8 cellular contexts compared by ENCODE assay signal in genomic region chr1:46549697-46550681, GRCh38. TPM values are rescaled to one million over a fixed set of nuclear protein-coding genes. Genes with fewer than 3 reads are reported as not detected.
DNase-seq lines count a peak whose midpoint lies in the region; ATAC-seq and TF ChIP-seq lines count a peak whose summit lies in the region.

No MANE protein-coding gene starts in this region.

- H3K4me3 ChIP-seq in fibroblast of mammary gland (ENCODE audit: control insufficient read depth, low read depth, low read length) (no peak overlapping the region), prostate gland (no peak overlapping the region)

- peak overlapping the region; percentile 80 for H3K27ac Mint-ChIP-seq in CD4-positive, alpha-beta T cell
- H3K27ac Mint-ChIP-seq in WTC11 = no peak overlapping the region

- peaks cover 36% of the 10 kb centered on the region for H3K27me3 Mint-ChIP-seq in CD4-positive, alpha-beta T cell
- H3K27me3 Mint-ChIP-seq in WTC11 (ENCODE audit: low read depth) = peaks cover 24% of the 10 kb centered on the region

- no peak overlapping the region for H3K27ac ChIP-seq in CD4-positive, alpha-beta T cell (ENCODE audit: low read depth, low read length)
- H3K27ac ChIP-seq in prostate gland = no peak overlapping the region

- POLR2A ChIA-PET in CD4-positive, alpha-beta T cell (lab: Charles Lee) = no interaction called here
- POLR2A ChIA-PET in WTC11 (lab: Charles Lee) = interaction anchor here (0.6 kb wide), 1 partner anchor 153 kb away, joined by 3 read pairs; no protein-coding TSS in a partner anchor

- peak; percentile 80 for ATAC-seq in CD4-positive, alpha-beta T cell (ENCODE audit: poor library complexity)
- peak; percentile 20 for ATAC-seq in WTC11

- H3K4me1 Mint-ChIP-seq in CD4-positive, alpha-beta T cell (ENCODE audit: low read depth) = peaks cover 10% of the 10 kb centered on the region
- peaks cover 19% of the 10 kb centered on the region for H3K4me1 Mint-ChIP-seq in WTC11

- TF ChIP-seq CTCF in CD4-positive, alpha-beta T cell (IDR thresholded peaks at IDR 0.05) = no peak
- TF ChIP-seq CTCF in WTC11 (IDR thresholded peaks at IDR 0.05) (no peak), fibroblast of mammary gland (conservative IDR thresholded peaks at IDR 0.05; ENCODE audit: control insufficient read depth, insufficient read depth, low read depth, low read length) (no peak), prostate gland (IDR thresholded peaks at IDR 0.05) (no peak)

- no peaks in the 10 kb centered on the region for H3K9me3 Mint-ChIP-seq in CD4-positive, alpha-beta T cell
- H3K9me3 Mint-ChIP-seq in WTC11 = no peaks in the 10 kb centered on the region

- no peaks in the 10 kb centered on the region for H3K9me3 ChIP-seq in CD4-positive, alpha-beta T cell (ENCODE audit: control insufficient read depth, low read length)
- H3K9me3 ChIP-seq in prostate gland = no peaks in the 10 kb centered on the region

- DNase-seq in CD4-positive, alpha-beta T cell = peak in 7 of 10 experiments; percentile 12 to 51 (median 31)
- DNase-seq in HT-29 (ENCODE audit: low spot score) = peak; percentile 77
- no peak for DNase-seq in WTC11 (ENCODE audit: low spot score)
- peak; percentile 31 for DNase-seq in fibroblast of mammary gland (ENCODE audit: low read depth)
- DNase-seq in stimulated activated CD8-positive, alpha-beta memory T cell treated with anti-CD3 and anti-CD28 coated beads, Interleukin-2, amount 100 ng/mL, for 1 hour (ENCODE audit: low read depth in 2 of 2) = peak; percentile 30
- no peak for DNase-seq in MV-4-11 (lab: John Stamatoyannopoulos, UW)
- no peak for DNase-seq in A172 (ENCODE audit: low spot score)
- DNase-seq in prostate gland (ENCODE audit: low spot score) = no peak

- no peaks in the 10 kb centered on the region for H3K36me3 Mint-ChIP-seq in CD4-positive, alpha-beta T cell (ENCODE audit: low read depth)
- H3K36me3 Mint-ChIP-seq in WTC11 = no peaks in the 10 kb centered on the region

- peaks cover 21% of the 10 kb centered on the region for H3K27me3 ChIP-seq in CD4-positive, alpha-beta T cell (ENCODE audit: control insufficient read depth, insufficient read depth, low read length)
- no peaks in the 10 kb centered on the region for H3K27me3 ChIP-seq in prostate gland (replicated peaks; ENCODE audit: insufficient read depth)

- WGBS in prostate gland = 43% methylated on average over 19 of the region's 20 CpGs

- no peaks in the 10 kb centered on the region for H3K4me1 ChIP-seq in prostate gland (replicated peaks)

- no peak for TF ChIP-seq POLR2A in prostate gland (IDR thresholded peaks at IDR 0.05)

- intact Hi-C loops in CD4-positive, alpha-beta T cell (cut with DNase I, micrococcal nuclease) = no loop called here
- intact Hi-C loops in prostate gland (cut with DNase I) = no loop called here

- no peaks in the 10 kb centered on the region for H3K36me3 ChIP-seq in prostate gland

- CTCF ChIA-PET in CD4-positive, alpha-beta T cell (lab: Charles Lee) = no interaction called here
- CTCF ChIA-PET in WTC11 (lab: Charles Lee) = interaction anchor here (0.8 to 13.7 kb wide), 18 partner anchors 13 to 198 kb away, joined by 3 to 190 read pairs (median 7); partner anchors contain the start of gene MKNK1

- H3K4me3 Mint-ChIP-seq in CD4-positive, alpha-beta T cell = no peak overlapping the region
- no peak overlapping the region for H3K4me3 Mint-ChIP-seq in WTC11

TF ChIP-seq in WTC11, 78 proteins besides CTCF, POLR2A, EP300 and RAD21 (continues in another document):
- no peak for TF ChIP-seq RELA (CRISPR knock-in tag; IDR thresholded peaks at IDR 0.05; ENCODE audit: borderline replicate concordance)
- no peak for TF ChIP-seq KAT7 (CRISPR knock-in tag; IDR thresholded peaks at IDR 0.05; ENCODE audit: borderline replicate concordance)
- TF ChIP-seq PRRX2 (CRISPR knock-in tag; IDR thresholded peaks at IDR 0.05) = no peak
- no peak for TF ChIP-seq MLX (CRISPR knock-in tag; IDR thresholded peaks at IDR 0.05)
- no peak for TF ChIP-seq USF2 (CRISPR knock-in tag; IDR thresholded peaks at IDR 0.05)
- no peak for TF ChIP-seq CDX4 (CRISPR knock-in tag; IDR thresholded peaks at IDR 0.05; ENCODE audit: borderline replicate concordance)
- TF ChIP-seq ZNF396 (CRISPR knock-in tag; IDR thresholded peaks at IDR 0.05; ENCODE audit: borderline replicate concordance) = no peak
- TF ChIP-seq ERG (CRISPR knock-in tag; IDR thresholded peaks at IDR 0.05) = no peak
- no peak for TF ChIP-seq ZNF232 (CRISPR knock-in tag; IDR thresholded peaks at IDR 0.05)
- TF ChIP-seq TEAD1 (CRISPR knock-in tag; IDR thresholded peaks at IDR 0.05) = no peak
- no peak for TF ChIP-seq AFF4 (CRISPR knock-in tag; IDR thresholded peaks at IDR 0.05; ENCODE audit: borderline replicate concordance)
- no peak for TF ChIP-seq IRF1 (CRISPR knock-in tag; IDR thresholded peaks at IDR 0.05)
- no peak for TF ChIP-seq ZNF416 (CRISPR knock-in tag; IDR thresholded peaks at IDR 0.05)
- no peak for TF ChIP-seq MYBL2 (CRISPR knock-in tag; IDR thresholded peaks at IDR 0.05)

RNA-seq across cellular contexts. Expression of gene KNCN, which starts 1.5 kb away (rescaled TPM):
- total RNA-seq in CD4-positive, alpha-beta T cell = not detected
- not detected in 2 replicates for total RNA-seq in HT-29 (2014; rRNA removed; shearing (Covaris generic))
- total RNA-seq in WTC11 (2021) (not detected in 3 replicates), prostate gland (not detected)
- not detected in 2 replicates for total RNA-seq in A172 (2014; rRNA removed; shearing (Covaris generic))

RNA-seq across cellular contexts. Expression of gene MKNK1, which starts 54.1 kb away (rescaled TPM):
- 10 to 100 TPM; 27.1 to 29.6 TPM for total RNA-seq in CD4-positive, alpha-beta T cell
- total RNA-seq in HT-29 (2014; rRNA removed; shearing (Covaris generic)) = 13.5 and 16.1 TPM in 2 replicates
- total RNA-seq in WTC11 (2021) (17.5 to 18.6 TPM (median 18.0 TPM) in 3 replicates), prostate gland (10 to 100 TPM; 28.1 to 37.8 TPM)
- 26.7 and 32.3 TPM in 2 replicates for total RNA-seq in A172 (2014; rRNA removed; shearing (Covaris generic))

Comparison
In these comparisons a context has a peak if more than half of its experiments do, and no peak if none do; other contexts are left out.
1. DNase-seq: peak in CD4-positive, alpha-beta T cell (7 of 10), HT-29 (single experiment), fibroblast of mammary gland (single experiment) and stimulated activated CD8-positive, alpha-beta memory T cell treated with anti-CD3 and anti-CD28 coated beads, Interleukin-2, amount 100 ng/mL, for 1 hour (2 of 2); none in WTC11 (single experiment), MV-4-11 (single experiment), A172 (single experiment) and prostate gland (single experiment).